Comparison of ENCODE assay signal across 1 cellular context in genomic region chr15:38819343-38819858, GRCh38.
TF ChIP-seq lines count a peak whose summit lies in the region.

No MANE protein-coding gene starts in this region.

TF ChIP-seq in HEK293, 187 proteins besides CTCF, POLR2A, EP300 and RAD21 (continued from another document):
- TF ChIP-seq REST (tag by site-specific recombination; IDR thresholded peaks at IDR 0.05) (no peak), SP7 (tag by site-specific recombination; IDR thresholded peaks at IDR 0.05) (peak; percentile 99), ZNF776 (tag by site-specific recombination; IDR thresholded peaks at IDR 0.05; ENCODE audit: borderline replicate concordance) (no peak), YY1 (tag by site-specific recombination; IDR thresholded peaks at IDR 0.05) (peak; percentile 76; the same call in 1 of the 2 replicates), OSR2 (tag by site-specific recombination; IDR thresholded peaks at IDR 0.05) (peak; percentile 20; the same call in 1 of the 2 replicates), ZNF202 (tag by site-specific recombination; IDR thresholded peaks at IDR 0.05; ENCODE audit: borderline replicate concordance) (no peak), KLF16 (tag by site-specific recombination; IDR thresholded peaks at IDR 0.05) (no peak), ZNF239 (tag by site-specific recombination; IDR thresholded peaks at IDR 0.05) (no peak), ZNF843 (tag by site-specific recombination; IDR thresholded peaks at IDR 0.05) (peak; percentile 85), ZNF311 (tag by site-specific recombination; IDR thresholded peaks at IDR 0.05; ENCODE audit: borderline replicate concordance) (no peak), RBAK (tag by site-specific recombination; IDR thresholded peaks at IDR 0.05) (no peak), KLF1 (tag by site-specific recombination; IDR thresholded peaks at IDR 0.05) (no peak), ZNF248 (tag by site-specific recombination; IDR thresholded peaks at IDR 0.05) (no peak), FEZF1 (tag by site-specific recombination; IDR thresholded peaks at IDR 0.05) (peak; percentile 92), GLI2 (tag by site-specific recombination; IDR thresholded peaks at IDR 0.05; ENCODE audit: borderline replicate concordance, low read depth) (0 out of 2 replicates have a peak, but pooled peaks have one; percentile 78), ZIC2 (tag by site-specific recombination; IDR thresholded peaks at IDR 0.05) (peak; percentile 99), PRDM4 (tag by site-specific recombination; IDR thresholded peaks at IDR 0.05) (no peak), SP3 (tag by site-specific recombination; IDR thresholded peaks at IDR 0.05) (no peak), ZNF423 (tag by site-specific recombination; IDR thresholded peaks at IDR 0.05) (peak; percentile 61; the same call in 1 of the 2 replicates), ZNF639 (tag by site-specific recombination; IDR thresholded peaks at IDR 0.05) (no peak), KLF7 (tag by site-specific recombination; IDR thresholded peaks at IDR 0.05; ENCODE audit: borderline replicate concordance) (no peak), ZBTB8A (tag by site-specific recombination; IDR thresholded peaks at IDR 0.05) (peak; percentile 31; the same call in 1 of the 2 replicates), IKZF3 (tag by site-specific recombination; IDR thresholded peaks at IDR 0.05) (no peak), ZNF398 (tag by site-specific recombination; IDR thresholded peaks at IDR 0.05) (no peak), ZNF140 (tag by site-specific recombination; IDR thresholded peaks at IDR 0.05) (no peak), ZSCAN30 (tag by site-specific recombination; IDR thresholded peaks at IDR 0.05) (peak; percentile 58; the same call in 1 of the 2 replicates)
